ENCODE assay signal across 22 cellular contexts in genomic region chr14:75657331-75657730, GRCh38.
"Had no signal": no experiment of that assay in that cellular context is flagged by ENCODE, and none has a peak within 500 bp of the region (broad histone marks: within the 10 kb centered on the region; RNA-seq: fewer than 3 reads in every experiment).

No MANE protein-coding gene starts in this region.

- H3K9me3 Mint-ChIP-seq: activated naive CD4-positive, alpha-beta T cell treated with anti-CD3 and anti-CD28 coated beads, Interleukin-2, amount 50 U/mL, for 24 hours; WTC11 had no signal

- H3K27ac ChIP-seq: body of pancreas, esophagus muscularis mucosa, sigmoid colon, thyroid gland, upper lobe of right lung had no signal

- H3K9me3 ChIP-seq: body of pancreas, esophagus muscularis mucosa, heart right ventricle, mucosa of descending colon, sigmoid colon, thyroid gland, upper lobe of right lung had no signal

- H3K4me3 Mint-ChIP-seq: activated CD4-positive, alpha-beta T cell treated with anti-CD3 and anti-CD28 coated beads for 36 hours; activated naive CD4-positive, alpha-beta T cell treated with anti-CD3 and anti-CD28 coated beads, Interleukin-2, amount 50 U/mL, for 24 hours; WTC11 had no signal

- ATAC-seq: activated CD4-positive, alpha-beta T cell treated with anti-CD3 and anti-CD28 coated beads for 36 hours; body of pancreas; heart right ventricle; left cardiac atrium; mucosa of descending colon; upper lobe of right lung; WTC11 had no signal

- DNase-seq: activated CD4-positive, alpha-beta T cell treated with anti-CD3 and anti-CD28 coated beads for 36 hours; activated CD4-positive, alpha-beta T cell treated with anti-CD3 and anti-CD28 coated beads, Interleukin-2, amount 50 U/mL, for 4 hours; activated gamma-delta T cell treated with Interleukin-2 at 50 U/mL for 16 hours; anterior cingulate cortex; body of pancreas; effector CD8-positive, alpha-beta T cell; heart right ventricle; islet precursor cell; left cardiac atrium; mesenchymal stem cell; mucosa of descending colon; occipital lobe; sigmoid colon; stimulated activated CD4-positive, alpha-beta T cell treated with anti-CD3 and anti-CD28 coated beads, Interleukin-2, amount 100 ng/mL, for 48 hours; stimulated activated CD8-positive, alpha-beta memory T cell treated with anti-CD3 and anti-CD28 coated beads, Interleukin-4, amount 100 ng/mL, for 48 hours; stimulated activated naive CD4-positive, alpha-beta T cell; T1000; thyroid gland; upper lobe of right lung had no signal

- H3K27ac Mint-ChIP-seq: activated naive CD4-positive, alpha-beta T cell treated with anti-CD3 and anti-CD28 coated beads, Interleukin-2, amount 50 U/mL, for 24 hours; WTC11 had no signal

- H3K27me3 ChIP-seq: body of pancreas, esophagus muscularis mucosa, heart right ventricle, sigmoid colon, thyroid gland, upper lobe of right lung had no signal

- H3K27me3 Mint-ChIP-seq: activated CD4-positive, alpha-beta T cell treated with anti-CD3 and anti-CD28 coated beads for 36 hours; activated naive CD4-positive, alpha-beta T cell treated with anti-CD3 and anti-CD28 coated beads, Interleukin-2, amount 50 U/mL, for 24 hours had no signal

- H3K4me3 ChIP-seq: body of pancreas, esophagus muscularis mucosa, heart right ventricle, mucosa of descending colon, sigmoid colon, thyroid gland, upper lobe of right lung had no signal
